8 cellular contexts compared by ENCODE assay signal in genomic region chr4:26856906-26857277, GRCh38. TPM values are rescaled to one million over a fixed set of nuclear protein-coding genes. Genes with fewer than 3 reads are reported as not detected.
A peak's percentile ranks its signal among the peaks of the same experiment; 100 is the strongest.
DNase-seq lines count a peak whose midpoint lies in the region; ATAC-seq and TF ChIP-seq lines count a peak whose summit lies in the region.

No MANE protein-coding gene starts in this region.

- H3K4me1 ChIP-seq in mammary epithelial cell (ENCODE audit: insufficient read depth, low read length) (peaks cover 22% of the 10 kb centered on the region), mononuclear cell (ENCODE audit: insufficient read depth, low read length) (peaks cover 31% of the 10 kb centered on the region), aorta (ENCODE audit: control insufficient read depth in 1 of 2, insufficient read depth in 2 of 2, low read length in 2 of 2) (peaks cover 2 to 3% of the 10 kb centered on the region in 2 donors)

- H3K9ac ChIP-seq in mammary epithelial cell (ENCODE audit: insufficient read depth, low read length), result peak overlapping the region; percentile 75

- CTCF ChIA-PET in mammary epithelial cell (lab: Charles Lee; ENCODE audit: low non-redundant PET), result no interaction called here

- H3K4me3 ChIP-seq in mammary epithelial cell (replicated peaks in 1 of 3; ENCODE audit: insufficient read depth in 1 of 3, low read depth in 2 of 3, low read length in 3 of 3) (peak overlapping the region; percentile 59 to 80 (median 73)), mononuclear cell (ENCODE audit: low read length) (peak overlapping the region; percentile 63), aorta (ENCODE audit: low read length in 2 of 2) (peak overlapping the region; percentile 39 to 69)

- TF ChIP-seq CTCF in mammary epithelial cell (conservative IDR thresholded peaks at IDR 0.05 in 1 of 2, IDR thresholded peaks at IDR 0.05 in 1 of 2; ENCODE audit: extremely low read depth in 1 of 2, insufficient read depth in 1 of 2, low read depth in 1 of 2, low read length in 2 of 2), result no peak

- no peaks in the 10 kb centered on the region for H3K27me3 Mint-ChIP-seq in stimulated activated naive CD8-positive, alpha-beta T cell treated with anti-CD3 and anti-CD28 coated beads, Interleukin-15, Interleukin-2, amounts not matched to agents 100 ng/mL and 50 ng/mL, for 24 hours

- dilution Hi-C loops in mammary epithelial cell (cut with HindIII; ENCODE audit: low sequenced_read_pairs), result loop anchor here (5.0 kb wide), 2 partner anchors 85 to 150 kb away; no protein-coding TSS in a partner anchor

- no peaks in the 10 kb centered on the region for H3K36me3 ChIP-seq in mammary epithelial cell (ENCODE audit: insufficient read depth, low read length)
- no peaks in the 10 kb centered on the region for H3K36me3 ChIP-seq in aorta (ENCODE audit: control insufficient read depth in 1 of 2, insufficient read depth in 2 of 2, low read length in 1 of 2)

- intact Hi-C loops in mammary epithelial cell (cut with micrococcal nuclease) (loop anchor here (1.0 to 10.0 kb wide), 3 partner anchors 135 to 808 kb away; no protein-coding TSS in a partner anchor), aorta (cut with DNase I) (loop anchor here in 1 of 2 donors (5.0 to 10.0 kb wide), 2 partner anchors 72 to 275 kb away; partner anchors contain the start of gene TBC1D19)

- DNase-seq in stimulated activated naive CD8-positive, alpha-beta T cell treated with anti-CD3 and anti-CD28 coated beads, Interleukin-15, Interleukin-2, amounts not matched to agents 100 U/mL and 50 U/mL, for 24 hours, result no peak
- DNase-seq in mammary epithelial cell (no peak), aorta (no peak)
- no peak for DNase-seq in stimulated activated naive CD4-positive, alpha-beta T cell treated with Interleukin-2 at 50 U/mL for 16 hours (lab: John Stamatoyannopoulos, UW)
- no peak for DNase-seq in stimulated activated CD4-positive, alpha-beta T cell treated with anti-CD3 and anti-CD28 coated beads, Interleukin-12 subunit alpha, Interleukin-12 subunit beta, amount 100 ng/mL, for 4 hours

- H4K20me1 ChIP-seq in mammary epithelial cell (ENCODE audit: insufficient read depth, low read length), result no peaks in the 10 kb centered on the region

- H3K79me2 ChIP-seq in mammary epithelial cell (ENCODE audit: insufficient read depth, low read length), result peaks cover 25% of the 10 kb centered on the region

- H3K9me3 Mint-ChIP-seq in stimulated activated naive CD8-positive, alpha-beta T cell treated with anti-CD3 and anti-CD28 coated beads, Interleukin-15, Interleukin-2, amounts not matched to agents 100 ng/mL and 50 ng/mL, for 24 hours, result no peaks in the 10 kb centered on the region

- H3K4me3 Mint-ChIP-seq in stimulated activated naive CD8-positive, alpha-beta T cell treated with anti-CD3 and anti-CD28 coated beads, Interleukin-15, Interleukin-2, amounts not matched to agents 100 ng/mL and 50 ng/mL, for 24 hours, result peak overlapping the region; percentile 91

- ATAC-seq in stimulated activated naive CD8-positive, alpha-beta T cell treated with anti-CD3 and anti-CD28 coated beads, Interleukin-15, Interleukin-2, amounts not matched to agents 100 U/mL and 50 U/mL, for 24 hours, result no peak
- ATAC-seq in aorta (ENCODE audit: low FRiP score), result no peak
- ATAC-seq in GM19395 (IDR thresholded peaks at IDR 0.05; ENCODE audit: unreplicated experiment), result no peak

- H3K9me3 ChIP-seq in mammary epithelial cell (replicated peaks; ENCODE audit: insufficient read depth, low read length) (no peaks in the 10 kb centered on the region), mononuclear cell (ENCODE audit: low read depth, low read length) (no peaks in the 10 kb centered on the region), aorta (ENCODE audit: control insufficient read depth, low read length) (no peaks in the 10 kb centered on the region)

- H3K27me3 ChIP-seq in mammary epithelial cell (ENCODE audit: insufficient read depth, low read length), result no peaks in the 10 kb centered on the region
- no peaks in the 10 kb centered on the region for H3K27me3 ChIP-seq in mononuclear cell (ENCODE audit: insufficient read depth, low read length)
- no peaks in the 10 kb centered on the region for H3K27me3 ChIP-seq in aorta (ENCODE audit: control insufficient read depth in 1 of 2, insufficient read depth in 2 of 2, low read length in 1 of 2)

- 17% methylated on average over 7 of the region's 7 CpGs for WGBS in mammary epithelial cell (ENCODE audit: low coverage, missing lambda C conversion rate)
- WGBS in aorta, 2 donors, result 24 to 30% methylated on average over 7 of the region's 7 CpGs

- H3K4me1 Mint-ChIP-seq in stimulated activated naive CD8-positive, alpha-beta T cell treated with anti-CD3 and anti-CD28 coated beads, Interleukin-15, Interleukin-2, amounts not matched to agents 100 ng/mL and 50 ng/mL, for 24 hours (ENCODE audit: low read depth), result peaks cover 35% of the 10 kb centered on the region

- peak overlapping the region; percentile 58 for H3K27ac ChIP-seq in mammary epithelial cell (ENCODE audit: insufficient read depth, low read depth, low read length)
- H3K27ac ChIP-seq in aorta (ENCODE audit: low read depth in 1 of 2, low read length in 2 of 2), result peak overlapping the region in 1 of 2 donors; percentile 87

- TSS peak; percentile 78 for BruUV-seq in mammary epithelial cell (replicated peaks; lab: Mats Ljungman, UMichigan)

- H3K36me3 Mint-ChIP-seq in stimulated activated naive CD8-positive, alpha-beta T cell treated with anti-CD3 and anti-CD28 coated beads, Interleukin-15, Interleukin-2, amounts not matched to agents 100 ng/mL and 50 ng/mL, for 24 hours (ENCODE audit: low read depth), result no peaks in the 10 kb centered on the region

- in situ Hi-C loops in mammary epithelial cell (cut with MboI; ENCODE audit: low sequenced_read_pairs in 2 of 2), result loop anchor here in 1 of 2 donors (25.0 kb wide), 1 partner anchor 130 kb away; no protein-coding TSS in a partner anchor

- peak overlapping the region; percentile 89 for H3K27ac Mint-ChIP-seq in stimulated activated naive CD8-positive, alpha-beta T cell treated with anti-CD3 and anti-CD28 coated beads, Interleukin-15, Interleukin-2, amounts not matched to agents 100 ng/mL and 50 ng/mL, for 24 hours

- peak overlapping the region; percentile 97 for H2AFZ ChIP-seq in mammary epithelial cell (ENCODE audit: low read depth, low read length)

- H3K4me2 ChIP-seq in mammary epithelial cell (ENCODE audit: insufficient read depth, low read depth, low read length), result peak overlapping the region; percentile 93

RNA-seq across cellular contexts. Expression of gene STIM2, which starts 3.7 kb away (rescaled TPM):
- total RNA-seq in mammary epithelial cell (10 to 100 TPM; 37.9 to 56.0 TPM), mononuclear cell (71.5 TPM), aorta (10 to 100 TPM; 16.1 to 31.2 TPM)
- polyA plus RNA-seq in mammary epithelial cell (28.3 TPM), aorta (1 to 10 TPM; 5.0 to 9.4 TPM)
- polyA minus RNA-seq in mammary epithelial cell, result 18.9 TPM
